13 cellular contexts compared by ENCODE assay signal in the genomic region with DNA sequence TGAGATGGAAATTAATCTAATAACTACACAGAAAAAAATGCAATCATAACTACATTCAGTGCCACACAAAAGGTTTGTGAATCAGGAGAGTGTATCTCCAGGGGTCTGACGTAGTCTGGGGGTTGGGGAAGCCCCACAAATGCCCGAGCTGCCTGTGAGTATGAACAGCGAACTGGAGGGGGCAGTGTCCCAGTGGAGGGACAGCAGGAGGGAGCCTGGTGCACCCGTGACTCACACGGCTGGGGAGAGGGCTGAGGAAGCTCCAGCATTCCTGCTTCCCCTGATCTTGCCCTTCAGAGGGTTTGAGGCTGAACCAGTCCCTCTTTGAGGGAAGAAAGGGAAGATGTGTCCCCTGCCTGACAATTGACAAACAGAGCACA.
DNase-seq lines count a peak whose midpoint lies in the region; ATAC-seq and TF ChIP-seq lines count a peak whose summit lies in the region.
"Had no signal": no experiment of that assay in that cellular context is flagged by ENCODE, and none has a peak within 500 bp of the region (broad histone marks: within the 10 kb centered on the region; RNA-seq: fewer than 3 reads in every experiment).

No MANE protein-coding gene starts in this region.

- H3K23ac ChIP-seq in IMR-90 (ENCODE audit: low read depth, low read length), result no peak overlapping the region

- H3K27me3 Mint-ChIP-seq in immature natural killer cell (ENCODE audit: low read depth in 3 of 3), result peaks cover 3 to 10% (median 9%) of the 10 kb centered on the region in 3 donors

- H3K4ac ChIP-seq in IMR-90 (ENCODE audit: low read depth, low read length), result no peak overlapping the region

- no peak for TF ChIP-seq POLR2A in IMR-90 (IDR thresholded peaks at IDR 0.05; ENCODE audit: low read depth, low read length)

- no peak overlapping the region for H3K4me2 ChIP-seq in IMR-90 (ENCODE audit: low read depth, low read length)

- H2AK9ac ChIP-seq in IMR-90 (replicated peaks; ENCODE audit: low read depth, low read length, poor library complexity), result peak overlapping the region; percentile 34

- peaks cover 0 to 7% (median 6%) of the 10 kb centered on the region in 3 donors for H3K36me3 Mint-ChIP-seq in immature natural killer cell

- peaks cover 3% of the 10 kb centered on the region for H3K4me1 ChIP-seq in IMR-90 (ENCODE audit: control insufficient read depth, insufficient read depth, low read length)

- H4K5ac ChIP-seq in IMR-90 (ENCODE audit: low read depth, low read length), result no peak overlapping the region

- peak overlapping the region; percentile 83 for H2AFZ ChIP-seq in IMR-90 (replicated peaks; ENCODE audit: low read length, poor library complexity)

- H3K36me3 ChIP-seq in IMR-90 (ENCODE audit: control insufficient read depth, insufficient read depth, low read length), result no peaks in the 10 kb centered on the region
- no peaks in the 10 kb centered on the region for H3K36me3 ChIP-seq in brain microvascular endothelial cell (replicated peaks)

- intact Hi-C loops in IMR-90 (cut with micrococcal nuclease), result no loop called here

- no peak overlapping the region for H3K27ac ChIP-seq in IMR-90 (ENCODE audit: insufficient read depth, low read length)
- no peak overlapping the region for H3K27ac ChIP-seq in brain microvascular endothelial cell
- H3K27ac ChIP-seq: dorsolateral prefrontal cortex had no signal

- H2BK20ac ChIP-seq in IMR-90 (ENCODE audit: low read depth, low read length), result peak overlapping the region; percentile 71

- CTCF ChIA-PET in IMR-90 (lab: Yijun Ruan, JAX), result interaction anchor here (1.3 to 1.4 kb wide), 2 partner anchors 16 to 20 kb away, joined by 3 to 4 read pairs; no protein-coding TSS in a partner anchor

- TF ChIP-seq CTCF in IMR-90 (conservative IDR thresholded peaks at IDR 0.05; ENCODE audit: low read depth, low read length) (peak; percentile 51), brain microvascular endothelial cell (IDR thresholded peaks at IDR 0.05; ENCODE audit: low read depth, low read length, missing control alignments) (peak; percentile 60)

- H2BK15ac ChIP-seq in IMR-90 (ENCODE audit: low read depth, low read length), result no peak overlapping the region; the same call in 2 of the 3 replicates

- H3K4me1 Mint-ChIP-seq in immature natural killer cell, result peaks cover 5 to 6% of the 10 kb centered on the region in 2 donors
- H3K4me1 Mint-ChIP-seq: activated CD4-positive, alpha-beta memory T cell treated with anti-CD3 and anti-CD28 coated beads, Interleukin-2, amount 10 ng/mL, durations not matched to agents 7 days and 5 days; T-cell had no signal

- H3K79me1 ChIP-seq in IMR-90 (ENCODE audit: low read depth in 1 of 2, low read length in 2 of 2), result no peaks in the 10 kb centered on the region

- H3K9me3 Mint-ChIP-seq in immature natural killer cell, result peaks cover 0 to 2% (median 0%) of the 10 kb centered on the region in 6 donors
- H3K9me3 Mint-ChIP-seq: activated naive CD4-positive, alpha-beta T cell treated with anti-CD3 and anti-CD28 coated beads, Interleukin-2, amount 50 U/mL, for 72 hours; T-cell had no signal

- peak overlapping the region; percentile 68 for H4K91ac ChIP-seq in IMR-90 (ENCODE audit: insufficient read depth, low read depth, low read length)

- in situ Hi-C loops in Caki2 (cut with HindIII; ENCODE audit: low pct_unique_long_range_greater_than_20kb, low sequenced_read_pairs) (no loop called here), IMR-90 (cut with MboI; ENCODE audit: low sequenced_read_pairs) (no loop called here), brain microvascular endothelial cell (cut with HindIII; ENCODE audit: low pct_ligation_motif_present, low sequenced_read_pairs) (no loop called here)

- H3K9ac ChIP-seq in IMR-90 (ENCODE audit: low read depth, low read length), result no peak overlapping the region

- dilution Hi-C loops in IMR-90 (cut with HindIII; ENCODE audit: low sequenced_read_pairs, unreplicated experiment), result no loop called here

- peaks cover 3% of the 10 kb centered on the region for H3K9me1 ChIP-seq in IMR-90 (ENCODE audit: insufficient read depth, low read length)

- H3K56ac ChIP-seq in IMR-90 (ENCODE audit: extremely low read depth, insufficient read depth, low read length), result no peak overlapping the region

- H4K20me1 ChIP-seq in IMR-90 (ENCODE audit: insufficient read depth, low read length), result no peaks in the 10 kb centered on the region

- peak; percentile 46 for DNase-seq in Caki2 (ENCODE audit: low read depth)
- peak; percentile 59 for DNase-seq in IMR-90
- peak; percentile 72 for DNase-seq in brain microvascular endothelial cell
- DNase-seq in non-pigmented ciliary epithelial cell (ENCODE audit: low read depth), result peak; percentile 38
- DNase-seq in HuH-7 (ENCODE audit: low spot score), result no peak
- no peak for DNase-seq in immature natural killer cell
- DNase-seq in inferior parietal cortex (ENCODE audit: extremely low spot score), result no peak
- DNase-seq: activated CD4-positive, alpha-beta memory T cell treated with anti-CD3 and anti-CD28 coated beads, Interleukin-2, amount 10 ng/mL, durations not matched to agents 7 days and 5 days; dorsolateral prefrontal cortex; GDM1; T-cell; trophoblast cell had no signal

- peak; percentile 23; the same call in 1 of the 2 replicates for TF ChIP-seq RAD21 in IMR-90 (IDR thresholded peaks at IDR 0.05; ENCODE audit: low read length)

- H4K8ac ChIP-seq in IMR-90 (ENCODE audit: low read depth in 2 of 2, low read length in 2 of 2), result peak overlapping the region in 1 of 2 experiments; percentile 41; a peak in 1 of 4 replicates

- peak overlapping the region; percentile 40; the same call in 1 of the 2 replicates for H2AK5ac ChIP-seq in IMR-90 (ENCODE audit: low read depth, low read length)

- BruUV-seq in IMR-90 (replicated peaks; lab: Mats Ljungman, UMichigan), result no TSS peak

- no peak overlapping the region for H3K4me3 ChIP-seq in IMR-90 (ENCODE audit: insufficient read depth, low read depth, low read length)
- no peak overlapping the region for H3K4me3 ChIP-seq in brain microvascular endothelial cell (ENCODE audit: low read depth, low read length)
- H3K4me3 ChIP-seq: dorsolateral prefrontal cortex had no signal

- H2BK5ac ChIP-seq in IMR-90 (ENCODE audit: low read depth, low read length, poor library complexity, severe bottlenecking), result no peak overlapping the region

- 37% methylated on average over 2 of the region's 5 CpGs; no CpG with 5 or more reads in 1 of the 2 experiments for WGBS in IMR-90 (ENCODE audit: extremely low coverage in 2 of 2, insufficient read length in 1 of 2), 2 experiments

- no peak overlapping the region; the same call in 1 of the 2 replicates for H3K18ac ChIP-seq in IMR-90 (ENCODE audit: low read depth, low read length)

- no peaks in the 10 kb centered on the region for H3K9me3 ChIP-seq in IMR-90 (ENCODE audit: control insufficient read depth, insufficient read depth, low read length)

- peak overlapping the region; percentile 82 for H3K14ac ChIP-seq in IMR-90 (replicated peaks; ENCODE audit: low read depth, low read length)

- POLR2A ChIA-PET in IMR-90 (lab: Charles Lee; ENCODE audit: unreplicated experiment), result no interaction called here

- H3K27me3 ChIP-seq in IMR-90 (ENCODE audit: control insufficient read depth, insufficient read depth, low read length), result no peaks in the 10 kb centered on the region; the same call in 1 of the 2 replicates
- no peaks in the 10 kb centered on the region for H3K27me3 ChIP-seq in brain microvascular endothelial cell (replicated peaks)
- H3K27me3 ChIP-seq: dorsolateral prefrontal cortex had no signal

- H3K27ac Mint-ChIP-seq in immature natural killer cell, result no peak overlapping the region
- H3K27ac Mint-ChIP-seq: activated CD4-positive, alpha-beta memory T cell treated with anti-CD3 and anti-CD28 coated beads, Interleukin-2, amount 10 ng/mL, durations not matched to agents 7 days and 5 days; T-cell had no signal

- H2BK120ac ChIP-seq in IMR-90 (ENCODE audit: low read depth, low read length), result peak overlapping the region; percentile 61; the same call in 1 of the 2 replicates

- H3K4me3 Mint-ChIP-seq in immature natural killer cell, result no peak overlapping the region
- H3K4me3 Mint-ChIP-seq: activated CD4-positive, alpha-beta memory T cell treated with anti-CD3 and anti-CD28 coated beads, Interleukin-2, amount 10 ng/mL, durations not matched to agents 7 days and 5 days; T-cell had no signal

- peak; percentile 87 for ATAC-seq in IMR-90 (ENCODE audit: low read depth)
- ATAC-seq: activated naive CD4-positive, alpha-beta T cell treated with anti-CD3 and anti-CD28 coated beads, Interleukin-2, amount 50 U/mL, for 72 hours; T-cell had no signal

TF ChIP-seq in IMR-90, 13 proteins besides CTCF, POLR2A, EP300 and RAD21:
- TF ChIP-seq FOS (IDR thresholded peaks at IDR 0.05; ENCODE audit: low read depth, low read length) (0 out of 2 replicates have a peak, but pooled peaks have one; percentile 11), CEBPB (IDR thresholded peaks at IDR 0.05; ENCODE audit: low read depth, low read length) (no peak), MAZ (IDR thresholded peaks at IDR 0.05; ENCODE audit: borderline replicate concordance, low read depth, low read length) (0 out of 2 replicates have a peak, but pooled peaks have one; percentile 58)

Comparison
In these comparisons a context has a peak if more than half of its experiments do, and no peak if none do; other contexts are left out.
1. DNase-seq: peak in Caki2 (single experiment), IMR-90 (single experiment), brain microvascular endothelial cell (single experiment) and non-pigmented ciliary epithelial cell (single experiment); none in HuH-7 (single experiment), immature natural killer cell (0 of 3) and inferior parietal cortex (single experiment).